ENCODE assay signal across 19 cellular contexts in genomic region chr19:5929646-5930045, GRCh38. TPM values are rescaled to one million over a fixed set of nuclear protein-coding genes. Genes with fewer than 3 reads are reported as not detected.
DNase-seq lines count a peak whose midpoint lies in the region; ATAC-seq and TF ChIP-seq lines count a peak whose summit lies in the region.
"Had no signal": no experiment of that assay in that cellular context is flagged by ENCODE, and none has a peak within 500 bp of the region (broad histone marks: within the 10 kb centered on the region; RNA-seq: fewer than 3 reads in every experiment).

No MANE protein-coding gene starts in this region.

- H3K9me3 ChIP-seq in BE2C = no peaks in the 10 kb centered on the region
- H3K9me3 ChIP-seq in sigmoid colon = no peaks in the 10 kb centered on the region
- H3K9me3 ChIP-seq: HAP-1 had no signal

- H3K27ac ChIP-seq in sigmoid colon = peak overlapping the region in 3 of 4 donors; percentile 33 to 85 (median 80)
- H3K27ac ChIP-seq: HL-60, PC-9 had no signal

- H3K36me3 ChIP-seq in BE2C (peaks cover 75% of the 10 kb centered on the region), sigmoid colon (peaks cover 22 to 75% (median 30%) of the 10 kb centered on the region in 4 donors)

- no peak for TF ChIP-seq EP300 in sigmoid colon (IDR thresholded peaks at IDR 0.05)

- H3K4me1 ChIP-seq in BE2C = peaks cover 27% of the 10 kb centered on the region
- peaks cover 0 to 88% (median 66%) of the 10 kb centered on the region in 4 donors for H3K4me1 ChIP-seq in sigmoid colon
- H3K4me1 ChIP-seq: HAP-1 had no signal

- DNase-seq in BE2C (peak; percentile 75), SW480 (ENCODE audit: low spot score) (peak; percentile 2), iPS-NIHi7 (ENCODE audit: extremely low spot score) (peak; percentile 39), sigmoid colon (no peak), NCI-H1694 (lab: John Stamatoyannopoulos, UW) (no peak), NCI-H2081 treated with DMSO at 0.1 percent for 48 hours (lab: John Stamatoyannopoulos, UW) (no peak)
- DNase-seq: AML-193; CD4-positive, CD25-positive, alpha-beta regulatory T cell; EL; NCI-H1105 treated with DMSO at 0.1 percent for 48 hours; NCI-H187; NCI-H446 treated with DMSO at 0.1 percent for 48 hours; NCI-H774; PC-9 had no signal

- 70 to 86% methylated on average over 13 of the region's 13 CpGs for WGBS in sigmoid colon, 2 donors

- TF ChIP-seq POLR2A in sigmoid colon (IDR thresholded peaks at IDR 0.05) = no peak

- no peak for ATAC-seq in HG02678 (IDR thresholded peaks at IDR 0.05; ENCODE audit: unreplicated experiment)

- H3K4me3 ChIP-seq in BE2C (ENCODE audit: low read depth, low read length) = no peak overlapping the region
- no peak overlapping the region for H3K4me3 ChIP-seq in sigmoid colon
- H3K4me3 ChIP-seq: HAP-1, PC-9 had no signal

- no peaks in the 10 kb centered on the region for H3K27me3 ChIP-seq in BE2C
- no peaks in the 10 kb centered on the region for H3K27me3 ChIP-seq in sigmoid colon

- no peak for TF ChIP-seq CTCF in BE2C (IDR thresholded peaks at IDR 0.05; ENCODE audit: low read depth, low read length)
- TF ChIP-seq CTCF in sigmoid colon (IDR thresholded peaks at IDR 0.05) = no peak

- intact Hi-C loops in sigmoid colon (cut with DNase I) = no loop called here

RNA-seq across cellular contexts. Expression of gene CAPS, which starts 15.6 kb away (rescaled TPM):
- polyA plus RNA-seq in BE2C (2012; ENCODE audit: insufficient read depth, insufficient read length, low read depth) = 3.5 TPM
- total RNA-seq in sigmoid colon = 10 to 100 TPM in 2 of 4 donors, 1 to 10 TPM in 2; 4.9 to 18.6 (median 9.7) TPM
- 10 to 100 TPM in 1 of 3 donors, 1 to 10 TPM in 2; 3.6 to 13.7 (median 3.7) TPM for polyA plus RNA-seq in sigmoid colon

RNA-seq across cellular contexts. Expression of gene VMAC, which starts 25.0 kb away (rescaled TPM):
- polyA plus RNA-seq in BE2C (2012; ENCODE audit: insufficient read depth, insufficient read length, low read depth) = 0.68 TPM
- 10 to 100 TPM in 1 of 4 donors, 1 to 10 TPM in 3; 6.1 to 14.4 (median 8.1) TPM for total RNA-seq in sigmoid colon
- 1 to 10 TPM; 1.6 to 6.4 (median 2.4) TPM for polyA plus RNA-seq in sigmoid colon

RNA-seq across cellular contexts. Expression of gene NDUFA11, which starts 26.1 kb away (rescaled TPM):
- polyA plus RNA-seq in BE2C (2012; ENCODE audit: insufficient read depth, insufficient read length, low read depth) = 1,009 TPM
- 100 to 1,000 TPM; 242 to 447 (median 353) TPM for total RNA-seq in sigmoid colon
- 100 to 1,000 TPM; 363 to 450 (median 395) TPM for polyA plus RNA-seq in sigmoid colon

RNA-seq across cellular contexts. Expression of gene RANBP3, which starts 48.3 kb away (rescaled TPM):
- 210 TPM for polyA plus RNA-seq in BE2C (2012; ENCODE audit: insufficient read depth, insufficient read length, low read depth)
- 10 to 100 TPM; 63.1 to 86.4 (median 82.7) TPM for total RNA-seq in sigmoid colon
- 10 to 100 TPM; 27.0 to 47.5 (median 27.6) TPM for polyA plus RNA-seq in sigmoid colon

RNA-seq across cellular contexts. Expression of gene FUT5, which starts 59.3 kb away (rescaled TPM):
- not detected for polyA plus RNA-seq in BE2C (2012; ENCODE audit: insufficient read depth, insufficient read length, low read depth)
- total RNA-seq in sigmoid colon = not detected
- not detected for polyA plus RNA-seq in sigmoid colon
- total RNA-seq: A673, PC-9, SK-MEL-5 had no signal

Comparison
In these comparisons a context has a peak if more than half of its experiments do, and no peak if none do; other contexts are left out.
1. DNase-seq: peak in BE2C (single experiment), SW480 (single experiment) and iPS-NIHi7 (single experiment); none in sigmoid colon (single experiment), NCI-H1694 (single experiment) and NCI-H2081 treated with DMSO at 0.1 percent for 48 hours (single experiment).